23 cellular contexts compared by ENCODE assay signal in genomic region chr12:69170293-69170692, GRCh38.
"Had no signal": no experiment of that assay in that cellular context is flagged by ENCODE, and none has a peak within 500 bp of the region (broad histone marks: within the 10 kb centered on the region; RNA-seq: fewer than 3 reads in every experiment).

No MANE protein-coding gene starts in this region.

- H3K9me3 Mint-ChIP-seq: effector memory CD8-positive, alpha-beta T cell; memory B cell; natural killer cell treated with Interleukin-12 subunit alpha and Interleukin-12 subunit beta and Interleukin-15 and Interleukin-18, amount 100 ng/mL, for 72 hours had no signal

- H3K27me3 ChIP-seq: esophagus squamous epithelium, gastroesophageal sphincter, stomach, transverse colon had no signal

- H3K9ac ChIP-seq: parathyroid adenoma had no signal

- H3K9me3 ChIP-seq: esophagus squamous epithelium, gastroesophageal sphincter, left ventricle myocardium inferior, lower lobe of right lung, psoas muscle, stomach, thoracic aorta, transverse colon had no signal

- H3K27ac ChIP-seq: esophagus squamous epithelium, gastroesophageal sphincter, left ventricle myocardium inferior, lower lobe of right lung, parathyroid adenoma, psoas muscle, stomach, thoracic aorta, transverse colon had no signal

- H3K4me3 Mint-ChIP-seq: effector memory CD8-positive, alpha-beta T cell; memory B cell; natural killer cell treated with Interleukin-12 subunit alpha and Interleukin-12 subunit beta and Interleukin-15 and Interleukin-18, amount 100 ng/mL, for 72 hours had no signal

- ATAC-seq: effector memory CD8-positive, alpha-beta T cell; gastroesophageal sphincter; left cardiac atrium; lower lobe of right lung; natural killer cell treated with Interleukin-12 subunit alpha and Interleukin-12 subunit beta and Interleukin-15 and Interleukin-18, amount 100 ng/mL, for 72 hours; psoas muscle; sciatic nerve had no signal

- DNase-seq: effector memory CD8-positive, alpha-beta T cell; esophagus squamous epithelium; foreskin fibroblast; glutamatergic neuron; kidney; left cardiac atrium; left ventricle myocardium inferior; lower lobe of right lung; midbrain; occipital lobe; psoas muscle; stimulated activated CD4-positive, alpha-beta T cell treated with anti-CD3 and anti-CD28 coated beads, Interleukin-2, amount 100 ng/mL, for 24 hours; stimulated activated CD4-positive, alpha-beta T cell treated with anti-CD3 and anti-CD28 coated beads, Interleukin-4, amount 100 ng/mL, for 4 hours; stimulated activated naive CD4-positive, alpha-beta T cell; stomach; substantia nigra; transverse colon had no signal

- H3K36me3 ChIP-seq: esophagus squamous epithelium, gastroesophageal sphincter, left ventricle myocardium inferior, lower lobe of right lung, stomach, thoracic aorta, transverse colon had no signal

- H3K4me1 Mint-ChIP-seq: memory B cell had no signal

- H2AFZ ChIP-seq: parathyroid adenoma had no signal

- H3K27me3 Mint-ChIP-seq: effector memory CD8-positive, alpha-beta T cell had no signal

- H3K27ac Mint-ChIP-seq: effector memory CD8-positive, alpha-beta T cell; memory B cell; natural killer cell treated with Interleukin-12 subunit alpha and Interleukin-12 subunit beta and Interleukin-15 and Interleukin-18, amount 100 ng/mL, for 72 hours had no signal

- H3K4me3 ChIP-seq: esophagus squamous epithelium, gastroesophageal sphincter, left ventricle myocardium inferior, lower lobe of right lung, psoas muscle, stomach, thoracic aorta, transverse colon had no signal

- H3K79me2 ChIP-seq: parathyroid adenoma had no signal

- H3K4me1 ChIP-seq: esophagus squamous epithelium, left ventricle myocardium inferior, lower lobe of right lung, parathyroid adenoma, psoas muscle, stomach, transverse colon had no signal

- H3K36me3 Mint-ChIP-seq: natural killer cell treated with Interleukin-12 subunit alpha and Interleukin-12 subunit beta and Interleukin-15 and Interleukin-18, amount 100 ng/mL, for 72 hours had no signal
